22 cellular contexts compared by ENCODE assay signal in genomic region chr9:132447346-132447745, GRCh38. TPM values are rescaled to one million over a fixed set of nuclear protein-coding genes. Genes with fewer than 3 reads are reported as not detected.
DNase-seq lines count a peak whose midpoint lies in the region; ATAC-seq and TF ChIP-seq lines count a peak whose summit lies in the region.
"Had no signal": no experiment of that assay in that cellular context is flagged by ENCODE, and none has a peak within 500 bp of the region (broad histone marks: within the 10 kb centered on the region; RNA-seq: fewer than 3 reads in every experiment).

No MANE protein-coding gene starts in this region.

- H3K4me3 ChIP-seq in RWPE2 (ENCODE audit: severe bottlenecking) (no peak overlapping the region), epithelial cell of esophagus (ENCODE audit: low read length) (no peak overlapping the region)
- H3K4me3 ChIP-seq: skin epidermis, transverse colon had no signal

- peaks cover 5% of the 10 kb centered on the region for H3K27me3 ChIP-seq in RWPE2 (ENCODE audit: insufficient read depth, poor library complexity, severe bottlenecking)

- POLR2A ChIA-PET in activated CD4-positive, alpha-beta T cell treated with anti-CD3 and anti-CD28 coated beads, Interleukin-2, amount 10 ng/mL, durations not matched to agents 7 days and 5 days (lab: Charles Lee): no interaction called here

- CTCF ChIA-PET in activated CD4-positive, alpha-beta T cell treated with anti-CD3 and anti-CD28 coated beads, Interleukin-2, amount 10 ng/mL, durations not matched to agents 7 days and 5 days (lab: Charles Lee): interaction anchor here (0.6 kb wide), 1 partner anchor 383 kb away, joined by 3 read pairs; no protein-coding TSS in a partner anchor

- no peaks in the 10 kb centered on the region for H3K36me3 ChIP-seq in RWPE2 (ENCODE audit: low read depth)
- H3K36me3 ChIP-seq: transverse colon had no signal

- DNase-seq in DMS 273 (lab: John Stamatoyannopoulos, UW; ENCODE audit: unreplicated experiment): peak; percentile 9
- DNase-seq in DMS 273 treated with DMSO at 0.1 percent for 48 hours (lab: John Stamatoyannopoulos, UW): no peak
- DNase-seq in RWPE2 (ENCODE audit: low spot score): no peak
- no peak for DNase-seq in epithelial cell of esophagus (ENCODE audit: low read depth)
- DNase-seq in osteocyte (ENCODE audit: extremely low spot score, unreplicated experiment): no peak
- no peak for DNase-seq in activated CD4-positive, alpha-beta T cell treated with anti-CD3 and anti-CD28 coated beads, Interleukin-2, amount 10 ng/mL, durations not matched to agents 7 days and 5 days
- DNase-seq: 8988T; activated CD8-positive, alpha-beta T cell treated with anti-CD3 and anti-CD28 coated beads, Interleukin-2, amount 10 ng/mL, durations not matched to agents 7 days and 5 days; CD8-positive, alpha-beta T cell; cerebellar nuclear complex; EL; NCI-H1436; NCI-H446; occipital lobe; transverse colon had no signal

- TF ChIP-seq CTCF in RWPE2 (IDR thresholded peaks at IDR 0.05; ENCODE audit: poor library complexity, severe bottlenecking) (peak; percentile 6), epithelial cell of esophagus (IDR thresholded peaks at IDR 0.05; ENCODE audit: insufficient read depth, low read depth, low read length, missing control alignments) (peak; percentile 21), osteocyte (IDR thresholded peaks at IDR 0.05) (peak; percentile 13)

- no peaks in the 10 kb centered on the region for H3K9me3 ChIP-seq in RWPE2 (ENCODE audit: severe bottlenecking)
- H3K9me3 ChIP-seq: transverse colon had no signal

- ATAC-seq in RWPE2 (ENCODE audit: low read depth) (no peak), HG03457 (IDR thresholded peaks at IDR 0.05; ENCODE audit: unreplicated experiment) (no peak), HG03342 (IDR thresholded peaks at IDR 0.05; ENCODE audit: unreplicated experiment) (no peak)
- ATAC-seq: activated CD8-positive, alpha-beta T cell treated with anti-CD3 and anti-CD28 coated beads, Interleukin-2, amount 10 ng/mL, durations not matched to agents 7 days and 5 days; CD8-positive, alpha-beta T cell; stimulated activated memory B cell treated with anti-CD40 and anti-IgM and Interleukin-4, amounts not matched to agents 10 μg/mL and 1 μg/mL and 100 μg/mL, for 72 hours had no signal

- no peak overlapping the region for H3K27ac Mint-ChIP-seq in osteocyte (ENCODE audit: unreplicated experiment)
- no peak overlapping the region for H3K27ac Mint-ChIP-seq in activated CD4-positive, alpha-beta T cell treated with anti-CD3 and anti-CD28 coated beads, Interleukin-2, amount 10 ng/mL, durations not matched to agents 7 days and 5 days
- H3K27ac Mint-ChIP-seq: activated CD8-positive, alpha-beta T cell treated with anti-CD3 and anti-CD28 coated beads, Interleukin-2, amount 10 ng/mL, durations not matched to agents 7 days and 5 days; CD8-positive, alpha-beta T cell; stimulated activated memory B cell treated with anti-CD40 and anti-IgM and Interleukin-4, amounts not matched to agents 10 μg/mL and 1 μg/mL and 100 μg/mL, for 72 hours had no signal

- no peaks in the 10 kb centered on the region for H3K9me3 Mint-ChIP-seq in osteocyte (ENCODE audit: unreplicated experiment)
- no peaks in the 10 kb centered on the region for H3K9me3 Mint-ChIP-seq in activated CD4-positive, alpha-beta T cell treated with anti-CD3 and anti-CD28 coated beads, Interleukin-2, amount 10 ng/mL, durations not matched to agents 7 days and 5 days
- H3K9me3 Mint-ChIP-seq: CD8-positive, alpha-beta T cell; stimulated activated memory B cell treated with anti-CD40 and anti-IgM and Interleukin-4, amounts not matched to agents 10 μg/mL and 1 μg/mL and 100 μg/mL, for 72 hours had no signal

- no peak overlapping the region for H3K27ac ChIP-seq in RWPE2 (ENCODE audit: poor library complexity, severe bottlenecking)
- H3K27ac ChIP-seq: epithelial cell of prostate, KMS-11, skin epidermis, transverse colon had no signal

- H3K4me1 ChIP-seq in RWPE2 (ENCODE audit: insufficient read depth, poor library complexity, severe bottlenecking): no peaks in the 10 kb centered on the region
- H3K4me1 ChIP-seq: transverse colon had no signal

- H3K4me1 Mint-ChIP-seq in osteocyte (ENCODE audit: unreplicated experiment): no peaks in the 10 kb centered on the region
- peaks cover 6% of the 10 kb centered on the region for H3K4me1 Mint-ChIP-seq in activated CD4-positive, alpha-beta T cell treated with anti-CD3 and anti-CD28 coated beads, Interleukin-2, amount 10 ng/mL, durations not matched to agents 7 days and 5 days
- H3K4me1 Mint-ChIP-seq: stimulated activated memory B cell treated with anti-CD40 and anti-IgM and Interleukin-4, amounts not matched to agents 10 μg/mL and 1 μg/mL and 100 μg/mL, for 72 hours had no signal

- peaks cover 37% of the 10 kb centered on the region for H3K27me3 Mint-ChIP-seq in osteocyte (ENCODE audit: unreplicated experiment)
- peaks cover 21% of the 10 kb centered on the region for H3K27me3 Mint-ChIP-seq in activated CD4-positive, alpha-beta T cell treated with anti-CD3 and anti-CD28 coated beads, Interleukin-2, amount 10 ng/mL, durations not matched to agents 7 days and 5 days

- no peak overlapping the region for H3K4me3 Mint-ChIP-seq in osteocyte (ENCODE audit: unreplicated experiment)
- no peak overlapping the region for H3K4me3 Mint-ChIP-seq in activated CD4-positive, alpha-beta T cell treated with anti-CD3 and anti-CD28 coated beads, Interleukin-2, amount 10 ng/mL, durations not matched to agents 7 days and 5 days
- H3K4me3 Mint-ChIP-seq: activated CD8-positive, alpha-beta T cell treated with anti-CD3 and anti-CD28 coated beads, Interleukin-2, amount 10 ng/mL, durations not matched to agents 7 days and 5 days; CD8-positive, alpha-beta T cell; stimulated activated memory B cell treated with anti-CD40 and anti-IgM and Interleukin-4, amounts not matched to agents 10 μg/mL and 1 μg/mL and 100 μg/mL, for 72 hours had no signal

- H3K36me3 Mint-ChIP-seq in osteocyte (ENCODE audit: unreplicated experiment): no peaks in the 10 kb centered on the region
- H3K36me3 Mint-ChIP-seq in activated CD4-positive, alpha-beta T cell treated with anti-CD3 and anti-CD28 coated beads, Interleukin-2, amount 10 ng/mL, durations not matched to agents 7 days and 5 days (ENCODE audit: low read depth): no peaks in the 10 kb centered on the region
- H3K36me3 Mint-ChIP-seq: CD8-positive, alpha-beta T cell; stimulated activated memory B cell treated with anti-CD40 and anti-IgM and Interleukin-4, amounts not matched to agents 10 μg/mL and 1 μg/mL and 100 μg/mL, for 72 hours had no signal

RNA-seq across cellular contexts. Expression of gene CFAP77, which starts 37.3 kb away (rescaled TPM):
- 0.48 and 0.68 TPM in 2 replicates for total RNA-seq in osteocyte
- total RNA-seq in activated CD4-positive, alpha-beta T cell treated with anti-CD3 and anti-CD28 coated beads, Interleukin-2, amount 10 ng/mL, durations not matched to agents 7 days and 5 days: not detected
- total RNA-seq: activated CD8-positive, alpha-beta T cell treated with anti-CD3 and anti-CD28 coated beads, Interleukin-2, amount 10 ng/mL, durations not matched to agents 7 days and 5 days; CD8-positive, alpha-beta T cell; occipital lobe; SK-MEL-5; transverse colon had no signal

RNA-seq across cellular contexts. Expression of gene TTF1, which starts 40.7 kb away (rescaled TPM):
- 11.3 and 12.7 TPM in 2 replicates for total RNA-seq in osteocyte
- 10 to 100 TPM; 29.7 to 30.5 TPM for total RNA-seq in activated CD4-positive, alpha-beta T cell treated with anti-CD3 and anti-CD28 coated beads, Interleukin-2, amount 10 ng/mL, durations not matched to agents 7 days and 5 days
